ENCODE assay signal across 19 cellular contexts in genomic region chr19:49657493-49658138, GRCh38. TPM values are rescaled to one million over a fixed set of nuclear protein-coding genes. Genes with fewer than 3 reads are reported as not detected.
"Had no signal": no experiment of that assay in that cellular context is flagged by ENCODE, and none has a peak within 500 bp of the region (broad histone marks: within the 10 kb centered on the region; RNA-seq: fewer than 3 reads in every experiment).

No MANE protein-coding gene starts in this region.

- H3K27ac ChIP-seq: breast epithelium, heart right ventricle, left lung, ovary, suprapubic skin had no signal

- DNase-seq: activated CD4-positive, CD25-positive, alpha-beta regulatory T cell treated with anti-CD3 and anti-CD28 coated beads, Interleukin-2, amount 50 U/mL, for 72 hours; activated CD8-positive, alpha-beta memory T cell treated with anti-CD3 and anti-CD28 coated beads, Interleukin-2, amount 50 U/mL, for 48 hours; activated CD8-positive, alpha-beta T cell treated with anti-CD3 and anti-CD28 coated beads for 36 hours; aorta; foreskin melanocyte; heart right ventricle; islet precursor cell; left lung; ovary; stimulated activated CD4-positive, alpha-beta T cell treated with anti-CD3 and anti-CD28 coated beads, Interleukin-12 subunit alpha, Interleukin-12 subunit beta, amount 100 ng/mL, for 4 hours; stimulated activated naive CD8-positive, alpha-beta T cell treated with anti-CD3 and anti-CD28 coated beads, Interleukin-15, Interleukin-2, amounts not matched to agents 100 U/mL and 50 U/mL, for 24 hours; SW 1271 had no signal

- H3K36me3 Mint-ChIP-seq: activated naive CD8-positive, alpha-beta T cell had no signal

- H3K36me3 ChIP-seq: ovary had no signal

- H3K9me3 Mint-ChIP-seq: activated CD8-positive, alpha-beta T cell treated with anti-CD3 and anti-CD28 coated beads for 36 hours; activated T-helper 2 cell treated with anti-CD3 and anti-CD28 coated beads, Interferon-gamma antibody, Interleukin-2, Interleukin-4, amounts not matched to agents 10 μg/mL and 5 μg/mL and 100 μg/mL, durations not matched to agents 14 hours and 24 hours and 36 hours; T-helper 2 cell treated with Interferon-gamma antibody and Interleukin-4, amounts not matched to agents 5 μg/mL and 100 μg/mL, for 36 hours; type B pancreatic cell had no signal

- H3K27me3 ChIP-seq: breast epithelium, heart right ventricle, left lung, ovary, suprapubic skin had no signal

- H3K27ac Mint-ChIP-seq: activated CD8-positive, alpha-beta T cell treated with anti-CD3 and anti-CD28 coated beads for 36 hours; activated naive CD8-positive, alpha-beta T cell; activated T-helper 2 cell treated with anti-CD3 and anti-CD28 coated beads, Interferon-gamma antibody, Interleukin-2, Interleukin-4, amounts not matched to agents 10 μg/mL and 5 μg/mL and 100 μg/mL, durations not matched to agents 14 hours and 24 hours and 36 hours; T-helper 2 cell treated with Interferon-gamma antibody and Interleukin-4, amounts not matched to agents 5 μg/mL and 100 μg/mL, for 36 hours; type B pancreatic cell had no signal

- H3K9me3 ChIP-seq: breast epithelium, heart right ventricle, left lung, ovary, suprapubic skin had no signal

- H3K27me3 Mint-ChIP-seq: activated CD8-positive, alpha-beta T cell treated with anti-CD3 and anti-CD28 coated beads for 36 hours; activated naive CD8-positive, alpha-beta T cell; type B pancreatic cell had no signal

- ATAC-seq: activated CD8-positive, alpha-beta T cell treated with anti-CD3 and anti-CD28 coated beads for 36 hours; left lung; stimulated activated naive CD8-positive, alpha-beta T cell treated with anti-CD3 and anti-CD28 coated beads, Interleukin-15, Interleukin-2, amounts not matched to agents 100 U/mL and 50 U/mL, for 24 hours had no signal

- H3K4me3 ChIP-seq: breast epithelium, heart right ventricle, left lung, ovary, suprapubic skin had no signal

- H3K4me1 ChIP-seq: breast epithelium, heart right ventricle, suprapubic skin had no signal

- H3K4me3 Mint-ChIP-seq: activated CD8-positive, alpha-beta T cell treated with anti-CD3 and anti-CD28 coated beads for 36 hours; activated naive CD8-positive, alpha-beta T cell; T-helper 2 cell treated with Interferon-gamma antibody and Interleukin-4, amounts not matched to agents 5 μg/mL and 100 μg/mL, for 36 hours; type B pancreatic cell had no signal

RNA-seq across cellular contexts. Expression of gene RRAS, which starts 17.7 kb away (rescaled TPM):
- polyA plus RNA-seq: neural cell had no signal
